In genomic region chr9:129547869-129548570, GRCh38 we compare ENCODE assay signal across 18 cellular contexts.
DNase-seq lines count a peak whose midpoint lies in the region; ATAC-seq and TF ChIP-seq lines count a peak whose summit lies in the region.
"Had no signal": no experiment of that assay in that cellular context is flagged by ENCODE, and none has a peak within 500 bp of the region (broad histone marks: within the 10 kb centered on the region; RNA-seq: fewer than 3 reads in every experiment).

No MANE protein-coding gene starts in this region.

- H3K36me3 Mint-ChIP-seq in neural crest cell (ENCODE audit: low read depth): no peaks in the 10 kb centered on the region

- no peak for ATAC-seq in left ventricle myocardium superior
- no peak for ATAC-seq in HG03097 (IDR thresholded peaks at IDR 0.05; ENCODE audit: low FRiP score, unreplicated experiment)
- ATAC-seq: upper lobe of right lung had no signal

- DNase-seq in cardiac septum (ENCODE audit: low spot score) (peak; percentile 55), left ventricle myocardium superior (no peak), esophagus squamous epithelium (lab: John Stamatoyannopoulos, UW) (no peak), neural crest cell (ENCODE audit: low read depth, low spot score) (no peak), uterus (no peak), hepatic stellate cell (ENCODE audit: low spot score) (no peak)
- DNase-seq in stimulated activated CD4-positive, alpha-beta T cell treated with anti-CD3 and anti-CD28 coated beads, Interleukin-4, amount 100 ng/mL, for 4 hours: no peak
- DNase-seq: activated CD4-positive, alpha-beta T cell treated with anti-CD3 and anti-CD28 coated beads, Interleukin-2, amount 10 ng/mL, durations not matched to agents 24 days and 14 days; activated CD8-positive, alpha-beta memory T cell treated with anti-CD3 and anti-CD28 coated beads, Interleukin-2, amount 50 U/mL, for 48 hours; activated naive CD4-positive, alpha-beta T cell; CD4-positive, alpha-beta T cell; cortex of kidney; DMS53; islet precursor cell; NCI-H1436; upper lobe of right lung had no signal

- TF ChIP-seq CTCF in esophagus squamous epithelium (IDR thresholded peaks at IDR 0.05) (no peak), neural crest cell (conservative IDR thresholded peaks at IDR 0.05) (no peak), uterus (IDR thresholded peaks at IDR 0.05) (no peak)

- peaks cover 0 to 33% (median 0%) of the 10 kb centered on the region in 4 donors for H3K27me3 ChIP-seq in esophagus squamous epithelium
- H3K27me3 ChIP-seq in uterus: no peaks in the 10 kb centered on the region

- no peaks in the 10 kb centered on the region for H3K27me3 Mint-ChIP-seq in neural crest cell (ENCODE audit: low read depth)

- peak overlapping the region; percentile 49 for H3K4me3 Mint-ChIP-seq in neural crest cell
- H3K4me3 Mint-ChIP-seq: activated CD4-positive, alpha-beta T cell treated with anti-CD3 and anti-CD28 coated beads, Interleukin-2, amount 10 ng/mL, durations not matched to agents 24 days and 14 days; CD4-positive, alpha-beta T cell had no signal

- H3K36me3 ChIP-seq in esophagus squamous epithelium (no peaks in the 10 kb centered on the region), uterus (no peaks in the 10 kb centered on the region)
- H3K36me3 ChIP-seq: upper lobe of right lung had no signal

- H3K27ac Mint-ChIP-seq in neural crest cell (ENCODE audit: unreplicated experiment): no peak overlapping the region
- H3K27ac Mint-ChIP-seq: activated CD4-positive, alpha-beta T cell treated with anti-CD3 and anti-CD28 coated beads, Interleukin-2, amount 10 ng/mL, durations not matched to agents 24 days and 14 days; CD4-positive, alpha-beta T cell had no signal

- no peak for TF ChIP-seq POLR2A in esophagus squamous epithelium (IDR thresholded peaks at IDR 0.05)
- TF ChIP-seq POLR2A in uterus (IDR thresholded peaks at IDR 0.05): no peak

- WGBS in esophagus squamous epithelium, 2 donors: 92 to 96% methylated on average over 5 of the region's 9 CpGs

- H3K9me3 Mint-ChIP-seq in neural crest cell: no peaks in the 10 kb centered on the region
- H3K9me3 Mint-ChIP-seq: activated CD4-positive, alpha-beta T cell treated with anti-CD3 and anti-CD28 coated beads, Interleukin-2, amount 10 ng/mL, durations not matched to agents 24 days and 14 days; CD4-positive, alpha-beta T cell had no signal

- intact Hi-C loops in cardiac septum (cut with DNase I) (loop anchor here (2.0 kb wide), 1 partner anchor 43 kb away; no protein-coding TSS in a partner anchor), left ventricle myocardium superior (cut with micrococcal nuclease) (no loop called here), esophagus squamous epithelium (cut with DNase I) (no loop called here), uterus (cut with DNase I; ENCODE audit: low total_unique reads) (no loop called here)

- H3K4me1 Mint-ChIP-seq in neural crest cell: peaks cover 30% of the 10 kb centered on the region

- H3K4me3 ChIP-seq in esophagus squamous epithelium (no peak overlapping the region), uterus (no peak overlapping the region)
- H3K4me3 ChIP-seq: smooth muscle cell, upper lobe of right lung had no signal

- H3K4me1 ChIP-seq in esophagus squamous epithelium (peaks cover 4 to 32% (median 19%) of the 10 kb centered on the region in 3 donors), uterus (peaks cover 0 to 4% of the 10 kb centered on the region in 2 donors)

- H3K27ac ChIP-seq in esophagus squamous epithelium (peak overlapping the region in 3 of 4 donors; percentile 69 to 86 (median 77)), uterus (peak overlapping the region; percentile 61 to 79)
- H3K27ac ChIP-seq: upper lobe of right lung had no signal

- no peaks in the 10 kb centered on the region for H3K9me3 ChIP-seq in esophagus squamous epithelium
- no peaks in the 10 kb centered on the region for H3K9me3 ChIP-seq in uterus
- H3K9me3 ChIP-seq: upper lobe of right lung had no signal
